Comparison of ENCODE assay signal across 1 cellular context in the genomic region with DNA sequence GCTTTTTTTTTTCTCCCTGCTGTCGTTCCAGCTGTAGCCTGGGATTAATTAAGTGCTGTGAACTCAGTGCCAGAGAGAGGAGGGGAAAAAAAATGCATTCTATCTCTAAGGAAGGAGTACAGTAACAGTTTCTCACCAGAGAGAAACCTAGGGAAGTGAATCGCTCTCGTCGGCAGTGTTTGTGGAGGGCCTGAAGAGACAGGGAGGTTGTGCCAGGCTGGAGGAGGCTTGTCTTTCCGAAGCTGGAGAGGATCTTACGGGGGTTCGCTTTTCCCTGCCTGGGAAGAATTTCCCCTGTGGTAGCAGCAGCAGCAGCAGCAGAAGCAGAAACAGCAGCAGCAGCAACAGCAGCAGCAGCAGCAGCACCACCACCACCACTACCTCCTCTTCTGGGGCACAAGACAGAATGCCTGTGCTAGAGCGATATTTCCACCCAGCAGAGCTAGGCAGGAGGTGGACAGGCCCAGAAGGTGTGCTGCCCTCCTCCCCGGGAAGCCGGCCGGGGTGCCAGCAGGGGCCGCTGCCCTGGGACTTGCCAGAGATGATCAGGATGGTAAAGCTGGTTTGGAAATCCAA.
TF ChIP-seq lines count a peak whose summit lies in the region.

No MANE protein-coding gene starts in this region.

TF ChIP-seq in GM23338, 12 proteins besides CTCF, POLR2A, EP300 and RAD21 (continued from another document):
- TF ChIP-seq, protein P1, sequence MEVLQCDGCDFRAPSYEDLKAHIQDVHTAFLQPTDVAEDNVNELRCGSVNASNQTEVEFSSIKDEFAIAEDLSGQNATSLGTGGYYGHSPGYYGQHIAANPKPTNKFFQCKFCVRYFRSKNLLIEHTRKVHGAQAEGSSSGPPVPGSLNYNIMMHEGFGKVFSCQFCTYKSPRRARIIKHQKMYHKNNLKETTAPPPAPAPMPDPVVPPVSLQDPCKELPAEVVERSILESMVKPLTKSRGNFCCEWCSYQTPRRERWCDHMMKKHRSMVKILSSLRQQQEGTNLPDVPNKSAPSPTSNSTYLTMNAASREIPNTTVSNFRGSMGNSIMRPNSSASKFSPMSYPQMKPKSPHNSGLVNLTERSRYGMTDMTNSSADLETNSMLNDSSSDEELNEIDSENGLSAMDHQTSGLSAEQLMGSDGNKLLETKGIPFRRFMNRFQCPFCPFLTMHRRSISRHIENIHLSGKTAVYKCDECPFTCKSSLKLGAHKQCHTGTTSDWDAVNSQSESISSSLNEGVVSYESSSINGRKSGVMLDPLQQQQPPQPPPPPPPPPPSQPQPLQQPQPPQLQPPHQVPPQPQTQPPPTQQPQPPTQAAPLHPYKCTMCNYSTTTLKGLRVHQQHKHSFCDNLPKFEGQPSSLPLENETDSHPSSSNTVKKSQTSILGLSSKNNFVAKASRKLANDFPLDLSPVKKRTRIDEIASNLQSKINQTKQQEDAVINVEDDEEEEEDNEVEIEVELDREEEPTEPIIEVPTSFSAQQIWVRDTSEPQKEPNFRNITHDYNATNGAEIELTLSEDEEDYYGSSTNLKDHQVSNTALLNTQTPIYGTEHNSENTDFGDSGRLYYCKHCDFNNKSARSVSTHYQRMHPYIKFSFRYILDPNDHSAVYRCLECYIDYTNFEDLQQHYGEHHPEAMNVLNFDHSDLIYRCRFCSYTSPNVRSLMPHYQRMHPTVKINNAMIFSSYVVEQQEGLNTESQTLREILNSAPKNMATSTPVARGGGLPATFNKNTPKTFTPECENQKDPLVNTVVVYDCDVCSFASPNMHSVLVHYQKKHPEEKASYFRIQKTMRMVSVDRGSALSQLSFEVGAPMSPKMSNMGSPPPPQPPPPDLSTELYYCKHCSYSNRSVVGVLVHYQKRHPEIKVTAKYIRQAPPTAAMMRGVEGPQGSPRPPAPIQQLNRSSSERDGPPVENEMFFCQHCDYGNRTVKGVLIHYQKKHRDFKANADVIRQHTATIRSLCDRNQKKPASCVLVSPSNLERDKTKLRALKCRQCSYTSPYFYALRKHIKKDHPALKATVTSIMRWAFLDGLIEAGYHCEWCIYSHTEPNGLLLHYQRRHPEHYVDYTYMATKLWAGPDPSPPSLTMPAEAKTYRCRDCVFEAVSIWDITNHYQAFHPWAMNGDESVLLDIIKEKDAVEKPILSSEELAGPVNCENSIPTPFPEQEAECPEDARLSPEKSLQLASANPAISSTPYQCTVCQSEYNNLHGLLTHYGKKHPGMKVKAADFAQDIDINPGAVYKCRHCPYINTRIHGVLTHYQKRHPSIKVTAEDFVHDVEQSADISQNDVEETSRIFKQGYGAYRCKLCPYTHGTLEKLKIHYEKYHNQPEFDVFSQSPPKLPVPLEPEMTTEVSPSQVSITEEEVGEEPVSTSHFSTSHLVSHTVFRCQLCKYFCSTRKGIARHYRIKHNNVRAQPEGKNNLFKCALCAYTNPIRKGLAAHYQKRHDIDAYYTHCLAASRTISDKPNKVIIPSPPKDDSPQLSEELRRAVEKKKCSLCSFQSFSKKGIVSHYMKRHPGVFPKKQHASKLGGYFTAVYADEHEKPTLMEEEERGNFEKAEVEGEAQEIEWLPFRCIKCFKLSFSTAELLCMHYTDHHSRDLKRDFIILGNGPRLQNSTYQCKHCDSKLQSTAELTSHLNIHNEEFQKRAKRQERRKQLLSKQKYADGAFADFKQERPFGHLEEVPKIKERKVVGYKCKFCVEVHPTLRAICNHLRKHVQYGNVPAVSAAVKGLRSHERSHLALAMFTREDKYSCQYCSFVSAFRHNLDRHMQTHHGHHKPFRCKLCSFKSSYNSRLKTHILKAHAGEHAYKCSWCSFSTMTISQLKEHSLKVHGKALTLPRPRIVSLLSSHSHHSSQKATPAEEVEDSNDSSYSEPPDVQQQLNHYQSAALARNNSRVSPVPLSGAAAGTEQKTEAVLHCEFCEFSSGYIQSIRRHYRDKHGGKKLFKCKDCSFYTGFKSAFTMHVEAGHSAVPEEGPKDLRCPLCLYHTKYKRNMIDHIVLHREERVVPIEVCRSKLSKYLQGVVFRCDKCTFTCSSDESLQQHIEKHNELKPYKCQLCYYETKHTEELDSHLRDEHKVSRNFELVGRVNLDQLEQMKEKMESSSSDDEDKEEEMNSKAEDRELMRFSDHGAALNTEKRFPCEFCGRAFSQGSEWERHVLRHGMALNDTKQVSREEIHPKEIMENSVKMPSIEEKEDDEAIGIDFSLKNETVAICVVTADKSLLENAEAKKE (CRISPR knock-in tag; IDR thresholded peaks at IDR 0.05), result no peak
- TF ChIP-seq POLR2AphosphoS5 (IDR thresholded peaks at IDR 0.05; ENCODE audit: low read depth) (no peak), ZNF331 (CRISPR knock-in tag; IDR thresholded peaks at IDR 0.05; ENCODE audit: low read depth) (no peak), ZNF114 (CRISPR knock-in tag; IDR thresholded peaks at IDR 0.05) (no peak), JUNB (IDR thresholded peaks at IDR 0.05; ENCODE audit: unreplicated experiment) (no peak), EZH2phosphoT487 (IDR thresholded peaks at IDR 0.05; ENCODE audit: unreplicated experiment) (no peak)
- TF ChIP-seq, protein P2, sequence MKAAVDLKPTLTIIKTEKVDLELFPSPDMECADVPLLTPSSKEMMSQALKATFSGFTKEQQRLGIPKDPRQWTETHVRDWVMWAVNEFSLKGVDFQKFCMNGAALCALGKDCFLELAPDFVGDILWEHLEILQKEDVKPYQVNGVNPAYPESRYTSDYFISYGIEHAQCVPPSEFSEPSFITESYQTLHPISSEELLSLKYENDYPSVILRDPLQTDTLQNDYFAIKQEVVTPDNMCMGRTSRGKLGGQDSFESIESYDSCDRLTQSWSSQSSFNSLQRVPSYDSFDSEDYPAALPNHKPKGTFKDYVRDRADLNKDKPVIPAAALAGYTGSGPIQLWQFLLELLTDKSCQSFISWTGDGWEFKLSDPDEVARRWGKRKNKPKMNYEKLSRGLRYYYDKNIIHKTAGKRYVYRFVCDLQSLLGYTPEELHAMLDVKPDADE (IDR thresholded peaks at IDR 0.05), result no peak
